In genomic region chr20:10670521-10671220, GRCh38 we compare ENCODE assay signal across 8 cellular contexts. TPM values are rescaled to one million over a fixed set of nuclear protein-coding genes. Genes with fewer than 3 reads are reported as not detected.
A peak's percentile ranks its signal among the peaks of the same experiment; 100 is the strongest.
DNase-seq lines count a peak whose midpoint lies in the region; ATAC-seq and TF ChIP-seq lines count a peak whose summit lies in the region.

No MANE protein-coding gene starts in this region.

- CTCF ChIA-PET in HCT116 (lab: Charles Lee) (interaction anchor here (0.8 to 1.7 kb wide), 4 partner anchors 13 to 596 kb away, joined by 3 to 8 read pairs (median 3); no protein-coding TSS in a partner anchor), PC-9 (lab: Charles Lee) (interaction anchor here (0.6 to 1.4 kb wide), 7 partner anchors 34 to 597 kb away, joined by 3 to 9 read pairs (median 4); no protein-coding TSS in a partner anchor)

- no peak for TF ChIP-seq RAD21 in HCT116 (IDR thresholded peaks at IDR 0.05; ENCODE audit: low read depth)

- H3K4me1 ChIP-seq in HCT116 (ENCODE audit: control insufficient read depth in 1 of 2, insufficient read depth in 2 of 2, low read length in 2 of 2) (peaks cover 19 to 26% of the 10 kb centered on the region in 2 experiments), PC-9 (replicated peaks; ENCODE audit: insufficient read depth) (peaks cover 12% of the 10 kb centered on the region), gastroesophageal sphincter (peaks cover 0 to 87% (median 6%) of the 10 kb centered on the region in 3 donors)

- no peak for ATAC-seq in HCT116
- ATAC-seq in gastroesophageal sphincter: no peak
- peak; percentile 46 for ATAC-seq in stimulated activated memory B cell treated with anti-CD40 and anti-IgM and Interleukin-4, amounts not matched to agents 10 μg/mL and 1 μg/mL and 100 μg/mL, for 72 hours

- BruUV-seq in HCT116 (replicated peaks; lab: Mats Ljungman, UMichigan) (no TSS peak), PC-9 (replicated peaks; lab: Mats Ljungman, UMichigan) (TSS peak; percentile 6)

- no peak for TF ChIP-seq CTCF in GM13976 (IDR thresholded peaks at IDR 0.05; ENCODE audit: borderline replicate concordance, control extremely low read depth, extremely low read depth, insufficient read depth, missing control alignments)
- 0 out of 6 replicates have a peak, but pooled peaks of 1 of the 3 experiments have one; percentile 0 for TF ChIP-seq CTCF in HCT116 (IDR thresholded peaks at IDR 0.05 in 2 of 3, conservative IDR thresholded peaks at IDR 0.05 in 1 of 3; ENCODE audit: borderline replicate concordance in 1 of 3, insufficient read depth in 1 of 3, low read depth in 2 of 3, low read length in 2 of 3)
- no peak for TF ChIP-seq CTCF in PC-9 (conservative IDR thresholded peaks at IDR 0.05)
- no peak for TF ChIP-seq CTCF in gastroesophageal sphincter (IDR thresholded peaks at IDR 0.05)

- H3K27me3 Mint-ChIP-seq in stimulated activated memory B cell treated with anti-CD40 and anti-IgM and Interleukin-4, amounts not matched to agents 10 μg/mL and 1 μg/mL and 100 μg/mL, for 72 hours: peaks cover 59% of the 10 kb centered on the region

- TF ChIP-seq POLR2A in HCT116 (IDR thresholded peaks at IDR 0.05; ENCODE audit: borderline replicate concordance, extremely low read depth, insufficient read depth, insufficient read length): no peak
- no peak for TF ChIP-seq POLR2A in gastroesophageal sphincter (IDR thresholded peaks at IDR 0.05)

- no peak overlapping the region for H3K27ac Mint-ChIP-seq in stimulated activated memory B cell treated with anti-CD40 and anti-IgM and Interleukin-4, amounts not matched to agents 10 μg/mL and 1 μg/mL and 100 μg/mL, for 72 hours

- in situ Hi-C loops in GM13976 (cut with MboI; ENCODE audit: low sequenced_read_pairs, unreplicated experiment): no loop called here

- 20 to 55% methylated on average over 9 to 11 of the region's 17 CpGs for WGBS in gastroesophageal sphincter (ENCODE audit: low coverage in 1 of 2), 2 donors

- no peaks in the 10 kb centered on the region for H4K20me1 ChIP-seq in HCT116 (ENCODE audit: insufficient read depth)
- peaks cover 4% of the 10 kb centered on the region; the same call in 1 of the 2 replicates for H4K20me1 ChIP-seq in PC-9 (ENCODE audit: insufficient read depth)

- H3K79me2 ChIP-seq in HCT116 (ENCODE audit: insufficient read depth, low read length) (peaks cover 38% of the 10 kb centered on the region; the same call in 1 of the 2 replicates), PC-9 (ENCODE audit: low read depth) (peaks cover 73% of the 10 kb centered on the region)

- H3K9me3 Mint-ChIP-seq in stimulated activated memory B cell treated with anti-CD40 and anti-IgM and Interleukin-4, amounts not matched to agents 10 μg/mL and 1 μg/mL and 100 μg/mL, for 72 hours: no peaks in the 10 kb centered on the region

- no peaks in the 10 kb centered on the region for H3K36me3 Mint-ChIP-seq in stimulated activated memory B cell treated with anti-CD40 and anti-IgM and Interleukin-4, amounts not matched to agents 10 μg/mL and 1 μg/mL and 100 μg/mL, for 72 hours

- H3K27ac ChIP-seq in HCT116 (ENCODE audit: low read depth, low read length) (peak overlapping the region; percentile 6; the same call in 1 of the 2 replicates), PC-9 (peak overlapping the region; percentile 50; the same call in 1 of the 2 replicates), gastroesophageal sphincter (peak overlapping the region; percentile 11 to 99 (median 96))

- no peaks in the 10 kb centered on the region for H3K9me2 ChIP-seq in HCT116 (ENCODE audit: insufficient read depth)
- H3K9me2 ChIP-seq in PC-9 (ENCODE audit: insufficient read depth): no peaks in the 10 kb centered on the region

- H3K4me3 ChIP-seq in HCT116 (replicated peaks in 1 of 2; ENCODE audit: low read depth in 1 of 2, low read length in 2 of 2) (no peak overlapping the region), PC-9 (peak overlapping the region; percentile 84; the same call in 1 of the 2 replicates), gastroesophageal sphincter (peak overlapping the region; percentile 58 to 89)

- POLR2A ChIA-PET in HCT116 (lab: Charles Lee): interaction anchor here (0.6 to 1.4 kb wide), 2 partner anchors 534 to 623 kb away, joined by 3 read pairs; no protein-coding TSS in a partner anchor
- POLR2A ChIA-PET in PC-9 (lab: Charles Lee; ENCODE audit: unreplicated experiment): interaction anchor here (0.5 to 1.9 kb wide), 6 partner anchors 71 to 597 kb away, joined by 3 to 8 read pairs (median 6); partner anchors contain the start of gene SLX4IP

- H3K36me3 ChIP-seq in HCT116 (ENCODE audit: control insufficient read depth in 1 of 2, insufficient read depth in 2 of 2, low read length in 2 of 2): peaks cover 4 to 17% of the 10 kb centered on the region in 2 experiments
- H3K36me3 ChIP-seq in PC-9 (ENCODE audit: low read depth): peaks cover 14% of the 10 kb centered on the region; the same call in 1 of the 2 replicates
- peaks cover 0 to 17% of the 10 kb centered on the region in 2 donors for H3K36me3 ChIP-seq in gastroesophageal sphincter

- H3K4me2 ChIP-seq in HCT116 (ENCODE audit: low read length) (peak overlapping the region; percentile 87), PC-9 (peak overlapping the region; percentile 79)

- peaks cover 43% of the 10 kb centered on the region for H3K4me1 Mint-ChIP-seq in stimulated activated memory B cell treated with anti-CD40 and anti-IgM and Interleukin-4, amounts not matched to agents 10 μg/mL and 1 μg/mL and 100 μg/mL, for 72 hours

- H2AFZ ChIP-seq in HCT116 (ENCODE audit: low read depth, low read length, poor library complexity, severe bottlenecking) (no peak overlapping the region), PC-9 (no peak overlapping the region)

- H3K27me3 ChIP-seq in HCT116 (ENCODE audit: insufficient read depth, low read length): no peaks in the 10 kb centered on the region
- H3K27me3 ChIP-seq in PC-9 (ENCODE audit: insufficient read depth, low read depth): no peaks in the 10 kb centered on the region
- H3K27me3 ChIP-seq in gastroesophageal sphincter: peaks cover 8% of the 10 kb centered on the region

- H3F3A ChIP-seq in PC-9 (ENCODE audit: insufficient read depth, low read depth): no peaks in the 10 kb centered on the region; the same call in 1 of the 2 replicates

- TF ChIP-seq EP300 in gastroesophageal sphincter (IDR thresholded peaks at IDR 0.05): no peak

- H3K4me3 Mint-ChIP-seq in stimulated activated memory B cell treated with anti-CD40 and anti-IgM and Interleukin-4, amounts not matched to agents 10 μg/mL and 1 μg/mL and 100 μg/mL, for 72 hours: peak overlapping the region; percentile 38

- intact Hi-C loops in HCT116 (cut with micrococcal nuclease): loop anchor here (5.0 to 10.0 kb wide), 4 partner anchors 118 to 872 kb away; partner anchors contain the start of genes MKKS and SLX4IP
- intact Hi-C loops in PC-9 (cut with micrococcal nuclease; ENCODE audit: unreplicated experiment): loop anchor here (1.0 to 5.0 kb wide), 10 partner anchors 66 to 1053 kb away; no protein-coding TSS in a partner anchor

- RAD21 ChIA-PET in HCT116 (lab: Charles Lee; ENCODE audit: low non-redundant PET in 1 of 2, low total read pairs in 2 of 2, uncharacterized antibody in 2 of 2, unreplicated experiment in 2 of 2): no interaction called here

- H3K9ac ChIP-seq in HCT116 (ENCODE audit: low read length): peak overlapping the region; percentile 83; the same call in 1 of the 2 replicates

- H3K9me3 ChIP-seq in HCT116 (ENCODE audit: control insufficient read depth in 1 of 2, insufficient read depth in 1 of 2, low read depth in 1 of 2, low read length in 2 of 2) (no peaks in the 10 kb centered on the region), PC-9 (ENCODE audit: insufficient read depth, low read depth) (no peaks in the 10 kb centered on the region), gastroesophageal sphincter (no peaks in the 10 kb centered on the region)

- DNase-seq in GM13976 (ENCODE audit: low spot score): peak; percentile 67
- DNase-seq in HCT116 (ENCODE audit: low read depth, low spot score): no peak
- no peak for DNase-seq in PC-9
- DNase-seq in effector CD4-positive, alpha-beta T cell: no peak
- no peak for DNase-seq in DMS53 treated with DMSO at 0.1 percent for 48 hours (lab: John Stamatoyannopoulos, UW; ENCODE audit: unreplicated experiment)
- DNase-seq in NOMO-1 (lab: John Stamatoyannopoulos, UW; ENCODE audit: unreplicated experiment in 2 of 2): no peak

TF ChIP-seq in HCT116, 20 proteins besides CTCF, POLR2A, EP300 and RAD21:
- no peak for TF ChIP-seq ATF3 (IDR thresholded peaks at IDR 0.05)

RNA-seq across cellular contexts. Expression of gene JAG1, which starts 3.1 kb away (rescaled TPM):
- total RNA-seq in HCT116 (2021; ENCODE audit: unreplicated experiment) (31.9 TPM), PC-9 (2021) (42.9 and 51.5 TPM in 2 replicates), gastroesophageal sphincter (10 to 100 TPM; 34.3 to 81.9 (median 45.7) TPM)
- 25.3 and 25.7 TPM in 2 replicates for polyA plus RNA-seq in HCT116 (2012)

Comparison
In these comparisons a context has a peak if more than half of its experiments do, and no peak if none do; other contexts are left out.
1. H3K27ac ChIP-seq: peak in every context shown above with its lines; median percentile 96 in gastroesophageal sphincter; 50 in PC-9; 6 in HCT116.
2. H3K4me3 ChIP-seq: peak in PC-9 (single experiment) and gastroesophageal sphincter (2 of 2); none in HCT116 (0 of 2).